8 cellular contexts compared by ENCODE assay signal in genomic region chr15:73683257-73683623, GRCh38. TPM values are rescaled to one million over a fixed set of nuclear protein-coding genes. Genes with fewer than 3 reads are reported as not detected.
A peak's percentile ranks its signal among the peaks of the same experiment; 100 is the strongest.
DNase-seq lines count a peak whose midpoint lies in the region; ATAC-seq and TF ChIP-seq lines count a peak whose summit lies in the region.

No MANE protein-coding gene starts in this region.

- no peaks in the 10 kb centered on the region for H3K9me3 Mint-ChIP-seq in dendritic cell treated with granulocyte-macrophage colony-stimulating factor and Interleukin-4, amounts not matched to agents 40 ng/mL and 50 ng/mL, for 4 days

- H3K4me1 Mint-ChIP-seq in dendritic cell treated with granulocyte-macrophage colony-stimulating factor and Interleukin-4, amounts not matched to agents 40 ng/mL and 50 ng/mL, for 4 days (ENCODE audit: low read depth), result peaks cover 46% of the 10 kb centered on the region

- H3K36me3 Mint-ChIP-seq in dendritic cell treated with granulocyte-macrophage colony-stimulating factor and Interleukin-4, amounts not matched to agents 40 ng/mL and 50 ng/mL, for 4 days (ENCODE audit: low read depth), result peaks cover 8% of the 10 kb centered on the region

- DNase-seq in neuronal stem cell (ENCODE audit: low spot score) (no peak), NCI-H2171 treated with DMSO at 0.1 percent for 48 hours (lab: John Stamatoyannopoulos, UW) (no peak), cerebellum (ENCODE audit: low spot score) (no peak), DMS53 (lab: John Stamatoyannopoulos, UW) (no peak)

- H3K9me3 ChIP-seq in HUES64 (ENCODE audit: insufficient read depth, low read depth, low read length), result no peaks in the 10 kb centered on the region
- no peaks in the 10 kb centered on the region for H3K9me3 ChIP-seq in neuronal stem cell (replicated peaks in 1 of 2; ENCODE audit: control insufficient read depth in 2 of 2, insufficient read depth in 1 of 2, low read depth in 1 of 2, low read length in 2 of 2)

- H3K36me3 ChIP-seq in HUES64 (ENCODE audit: insufficient read depth, low read length) (no peaks in the 10 kb centered on the region), neuronal stem cell (replicated peaks in 1 of 2; ENCODE audit: control insufficient read depth in 2 of 2, insufficient read depth in 2 of 2, low read length in 2 of 2) (no peaks in the 10 kb centered on the region)

- peak overlapping the region; percentile 92 for H2AFZ ChIP-seq in neuronal stem cell (ENCODE audit: low read length)

- no peak overlapping the region for H4K91ac ChIP-seq in neuronal stem cell (ENCODE audit: low read depth, low read length, poor library complexity)

- peaks cover 60% of the 10 kb centered on the region for H3K27me3 Mint-ChIP-seq in dendritic cell treated with granulocyte-macrophage colony-stimulating factor and Interleukin-4, amounts not matched to agents 40 ng/mL and 50 ng/mL, for 4 days

- H2BK5ac ChIP-seq in neuronal stem cell (ENCODE audit: low read length), result no peak overlapping the region

- H3K4me1 ChIP-seq in HUES64 (ENCODE audit: insufficient read depth, low read length) (peaks cover 20% of the 10 kb centered on the region; the same call in 1 of the 2 replicates), neuronal stem cell (ENCODE audit: control insufficient read depth in 2 of 2, insufficient read depth in 1 of 2, low read depth in 1 of 2, low read length in 2 of 2) (peaks cover 16 to 29% of the 10 kb centered on the region in 2 donors)

- H2AK5ac ChIP-seq in neuronal stem cell (ENCODE audit: low read depth, low read length), result peak overlapping the region; percentile 30

- 80% methylated on average over 5 of the region's 5 CpGs for WGBS in HUES64
- WGBS in neuronal stem cell (ENCODE audit: extremely low coverage in 2 of 2, insufficient read length in 2 of 2, insufficient replicate concordance in 1 of 2), 2 donors, result no CpG with 5 or more reads among the region's 5 CpGs

- peaks cover 7% of the 10 kb centered on the region for H3K79me1 ChIP-seq in neuronal stem cell (ENCODE audit: low read depth, low read length)

- TF ChIP-seq CTCF in C4-2B (conservative IDR thresholded peaks at IDR 0.05), result no peak

- H2BK12ac ChIP-seq in neuronal stem cell (ENCODE audit: low read length), result peak overlapping the region; percentile 4

- H3K27ac ChIP-seq in C4-2B (peak overlapping the region; percentile 97), HUES64 (ENCODE audit: low read depth, low read length) (peak overlapping the region; percentile 77; the same call in 1 of the 2 replicates), neuronal stem cell (replicated peaks; ENCODE audit: low read length) (peak overlapping the region; percentile 93)

- no peak overlapping the region for H3K14ac ChIP-seq in neuronal stem cell (ENCODE audit: low read length)

- H4K8ac ChIP-seq in neuronal stem cell (ENCODE audit: low read depth, low read length), result no peak overlapping the region

- H2BK120ac ChIP-seq in neuronal stem cell (ENCODE audit: low read depth, low read length), result no peak overlapping the region

- intact Hi-C loops in dendritic cell treated with granulocyte-macrophage colony-stimulating factor and Interleukin-4, amounts not matched to agents 40 ng/mL and 50 ng/mL, for 4 days (cut with micrococcal nuclease), result loop anchor here (2.0 to 10.0 kb wide), 3 partner anchors 14 to 898 kb away; partner anchors contain the start of gene ADPGK

- no peak overlapping the region for H3K4ac ChIP-seq in neuronal stem cell (ENCODE audit: low read length)

- ATAC-seq in HG03571 (IDR thresholded peaks at IDR 0.05; ENCODE audit: unreplicated experiment), result no peak

- H3K27me3 ChIP-seq in HUES64 (ENCODE audit: insufficient read depth, low read length) (no peaks in the 10 kb centered on the region), neuronal stem cell (ENCODE audit: control insufficient read depth in 3 of 3, insufficient read depth in 3 of 3, low read depth in 1 of 3, low read length in 3 of 3) (peaks cover 0 to 10% (median 0%) of the 10 kb centered on the region in 3 experiments)

- peak overlapping the region; percentile 90 for H3K18ac ChIP-seq in neuronal stem cell (ENCODE audit: low read length)

- H2BK15ac ChIP-seq in neuronal stem cell (ENCODE audit: low read length), result peak overlapping the region; percentile 40

- H3K9ac ChIP-seq in HUES64 (ENCODE audit: low read depth, low read length) (no peak overlapping the region), neuronal stem cell (ENCODE audit: low read depth, low read length, poor library complexity) (no peak overlapping the region)

- no peak overlapping the region for H3K4me2 ChIP-seq in neuronal stem cell (ENCODE audit: insufficient read depth, low read length, poor library complexity, severe bottlenecking)

- H3K4me3 ChIP-seq in HUES64 (ENCODE audit: low read length) (peak overlapping the region; percentile 89; the same call in 1 of the 2 replicates), neuronal stem cell (ENCODE audit: low read length in 2 of 2) (peak overlapping the region in 1 of 2 donors; percentile 97)

- peak overlapping the region; percentile 87 for H3K27ac Mint-ChIP-seq in dendritic cell treated with granulocyte-macrophage colony-stimulating factor and Interleukin-4, amounts not matched to agents 40 ng/mL and 50 ng/mL, for 4 days

- peak overlapping the region; percentile 94 for H3K4me3 Mint-ChIP-seq in dendritic cell treated with granulocyte-macrophage colony-stimulating factor and Interleukin-4, amounts not matched to agents 40 ng/mL and 50 ng/mL, for 4 days

- H3K23ac ChIP-seq in neuronal stem cell (ENCODE audit: low read depth, low read length, poor library complexity), result no peak overlapping the region

RNA-seq across cellular contexts. Expression of gene CD276, which starts 0.9 kb away (rescaled TPM):
- polyA plus RNA-seq in HUES64 (2013, experiment 1 of 2), result 148 TPM
- 165 TPM for polyA plus RNA-seq in HUES64 (2013, experiment 2 of 2)
- 243 TPM for polyA plus RNA-seq in neuronal stem cell (2013, experiment 1 of 2)
- polyA plus RNA-seq in neuronal stem cell (2013, experiment 2 of 2), result 246 TPM
- total RNA-seq in cerebellum, result 39.6 TPM

RNA-seq across cellular contexts. Expression of gene NPTN, which starts 50.1 kb away (rescaled TPM):
- polyA plus RNA-seq in HUES64 (2013, experiment 1 of 2), result 99.4 TPM
- polyA plus RNA-seq in HUES64 (2013, experiment 2 of 2), result 94.5 TPM
- polyA plus RNA-seq in neuronal stem cell (2013, experiment 1 of 2), result 47.2 TPM
- 47.3 TPM for polyA plus RNA-seq in neuronal stem cell (2013, experiment 2 of 2)
- total RNA-seq in cerebellum, result 122 TPM
